In the genomic region with DNA sequence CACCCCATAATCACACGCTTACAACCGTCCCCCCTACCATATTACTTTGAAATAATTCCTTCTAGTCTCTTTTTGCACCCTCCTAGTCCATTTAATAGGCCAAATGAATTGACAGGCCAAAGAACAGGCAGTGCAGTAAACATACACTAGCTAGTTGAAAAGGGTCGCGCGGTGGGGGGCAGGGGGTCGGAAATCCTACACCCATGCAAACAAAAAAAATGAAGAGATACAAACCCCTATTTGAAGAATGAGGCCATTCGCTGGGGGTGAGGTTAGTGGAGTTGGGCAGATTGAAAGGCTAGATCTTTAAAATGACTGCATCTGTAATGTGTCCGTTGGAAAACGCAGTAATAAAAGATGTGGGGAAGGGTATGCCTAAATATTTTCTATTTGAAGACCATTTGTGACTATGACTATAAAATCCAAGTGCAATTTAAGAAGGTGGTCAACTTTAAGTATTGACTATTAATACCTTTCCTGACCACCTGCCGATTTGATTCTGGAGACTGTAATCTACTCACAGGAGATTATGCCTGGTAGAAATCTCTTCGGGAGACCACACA, we compare ENCODE assay signal across 8 cellular contexts.
A peak's percentile ranks its signal among the peaks of the same experiment; 100 is the strongest.
DNase-seq lines count a peak whose midpoint lies in the region; ATAC-seq and TF ChIP-seq lines count a peak whose summit lies in the region.

No MANE protein-coding gene starts in this region.

- H3K9me3 ChIP-seq in WERI-Rb-1 (ENCODE audit: severe bottlenecking), result no peaks in the 10 kb centered on the region
- H3K9me3 ChIP-seq in iPS DF 6.9 (ENCODE audit: control insufficient read depth, insufficient read depth, low read length), result no peaks in the 10 kb centered on the region

- H3K27ac ChIP-seq in WERI-Rb-1 (peak overlapping the region; percentile 88), iPS DF 6.9 (ENCODE audit: low read length) (no peak overlapping the region)

- H3K4me1 ChIP-seq in iPS DF 6.9 (ENCODE audit: control insufficient read depth, insufficient read depth, low read length), result no peaks in the 10 kb centered on the region

- ATAC-seq in stimulated activated naive CD8-positive, alpha-beta T cell treated with anti-CD3 and anti-CD28 coated beads, Interleukin-15, amount 100 ng/mL, for 72 hours, result no peak

- peak overlapping the region; percentile 79 for H3K4me3 ChIP-seq in WERI-Rb-1 (ENCODE audit: low read depth, low read length)
- H3K4me3 ChIP-seq in iPS DF 6.9 (ENCODE audit: low read length), result peak overlapping the region; percentile 88; the same call in 1 of the 2 replicates

- H3K4me1 Mint-ChIP-seq in T-helper 2 cell treated with Interferon-gamma antibody and Interleukin-4, amounts not matched to agents 5 μg/mL and 100 μg/mL, for 36 hours (ENCODE audit: low read depth), result peaks cover 21% of the 10 kb centered on the region
- H3K4me1 Mint-ChIP-seq in stimulated activated naive CD8-positive, alpha-beta T cell treated with anti-CD3 and anti-CD28 coated beads, Interleukin-15, amount 100 ng/mL, for 72 hours, result peaks cover 25% of the 10 kb centered on the region

- H3K36me3 ChIP-seq in WERI-Rb-1 (peaks cover 5% of the 10 kb centered on the region), iPS DF 6.9 (ENCODE audit: control insufficient read depth, insufficient read depth, low read length) (no peaks in the 10 kb centered on the region)

- no peaks in the 10 kb centered on the region for H3K27me3 ChIP-seq in WERI-Rb-1 (ENCODE audit: insufficient read depth, low read depth, severe bottlenecking)
- H3K27me3 ChIP-seq in iPS DF 6.9 (ENCODE audit: control insufficient read depth, insufficient read depth, low read length), result no peaks in the 10 kb centered on the region

- H3K27me3 Mint-ChIP-seq in T-helper 2 cell treated with Interferon-gamma antibody and Interleukin-4, amounts not matched to agents 5 μg/mL and 100 μg/mL, for 36 hours (ENCODE audit: low read depth), result peaks cover 12% of the 10 kb centered on the region
- H3K27me3 Mint-ChIP-seq in stimulated activated naive CD8-positive, alpha-beta T cell treated with anti-CD3 and anti-CD28 coated beads, Interleukin-15, amount 100 ng/mL, for 72 hours, result no peaks in the 10 kb centered on the region

- peak overlapping the region; percentile 89 for H3K27ac Mint-ChIP-seq in T-helper 2 cell treated with Interferon-gamma antibody and Interleukin-4, amounts not matched to agents 5 μg/mL and 100 μg/mL, for 36 hours
- peak overlapping the region; percentile 97 for H3K27ac Mint-ChIP-seq in stimulated activated naive CD8-positive, alpha-beta T cell treated with anti-CD3 and anti-CD28 coated beads, Interleukin-15, amount 100 ng/mL, for 72 hours

- H3K9me3 Mint-ChIP-seq in T-helper 2 cell treated with Interferon-gamma antibody and Interleukin-4, amounts not matched to agents 5 μg/mL and 100 μg/mL, for 36 hours, result no peaks in the 10 kb centered on the region
- H3K9me3 Mint-ChIP-seq in stimulated activated naive CD8-positive, alpha-beta T cell treated with anti-CD3 and anti-CD28 coated beads, Interleukin-15, amount 100 ng/mL, for 72 hours, result no peaks in the 10 kb centered on the region

- no CpG with 5 or more reads among the region's 11 CpGs for WGBS in iPS DF 6.9 (ENCODE audit: insufficient coverage, insufficient read length)

- peak overlapping the region; percentile 97 for H3K4me3 Mint-ChIP-seq in T-helper 2 cell treated with Interferon-gamma antibody and Interleukin-4, amounts not matched to agents 5 μg/mL and 100 μg/mL, for 36 hours
- peak overlapping the region; percentile 97 to 99 for H3K4me3 Mint-ChIP-seq in stimulated activated naive CD8-positive, alpha-beta T cell treated with anti-CD3 and anti-CD28 coated beads, Interleukin-15, amount 100 ng/mL, for 72 hours

- no peak for TF ChIP-seq CTCF in WERI-Rb-1 (IDR thresholded peaks at IDR 0.05; ENCODE audit: low read depth, low read length)

- no peak for DNase-seq in T-helper 2 cell treated with Interferon-gamma antibody and Interleukin-4, amounts not matched to agents 5 μg/mL and 100 μg/mL, for 36 hours (ENCODE audit: low spot score)
- DNase-seq in T-helper 2 cell (no peak), WERI-Rb-1 (peak; percentile 10), iPS DF 6.9 (ENCODE audit: low read depth, low spot score) (no peak), NAMALWA (ENCODE audit: low spot score) (no peak), DMS79 treated with DMSO at 0.1 percent for 48 hours (lab: John Stamatoyannopoulos, UW) (no peak)
- DNase-seq in stimulated activated naive CD8-positive, alpha-beta T cell treated with anti-CD3 and anti-CD28 coated beads, Interleukin-15, amount 100 ng/mL, for 72 hours, result no peak
- DNase-seq in activated CD4-positive, CD25-positive, alpha-beta regulatory T cell (lab: John Stamatoyannopoulos, UW), result no peak

- no peaks in the 10 kb centered on the region for H3K36me3 Mint-ChIP-seq in T-helper 2 cell treated with Interferon-gamma antibody and Interleukin-4, amounts not matched to agents 5 μg/mL and 100 μg/mL, for 36 hours (ENCODE audit: low read depth)
